In the genomic region with DNA sequence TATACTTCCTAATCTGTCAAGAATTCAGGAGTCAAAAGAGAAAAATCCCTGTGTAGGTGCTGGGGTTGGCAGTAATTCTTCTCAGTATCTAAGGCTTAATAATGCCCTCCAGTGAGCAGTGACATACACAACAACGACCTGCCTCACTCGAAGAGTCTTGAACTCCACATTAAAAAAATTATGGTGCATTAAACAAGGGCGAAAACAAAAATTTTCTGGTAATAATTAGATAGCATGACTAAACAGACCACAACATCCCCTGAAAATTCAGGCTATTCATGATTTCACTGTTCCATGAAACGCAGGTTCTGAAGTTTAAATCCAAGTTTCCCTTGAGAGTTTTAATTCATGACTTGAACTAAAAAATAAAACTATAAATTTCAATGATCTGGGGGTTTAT, we compare ENCODE assay signal across 16 cellular contexts. TPM values are rescaled to one million over a fixed set of nuclear protein-coding genes. Genes with fewer than 3 reads are reported as not detected.
DNase-seq lines count a peak whose midpoint lies in the region; ATAC-seq and TF ChIP-seq lines count a peak whose summit lies in the region.
"Had no signal": no experiment of that assay in that cellular context is flagged by ENCODE, and none has a peak within 500 bp of the region (broad histone marks: within the 10 kb centered on the region; RNA-seq: fewer than 3 reads in every experiment).

No MANE protein-coding gene starts in this region.

- peak overlapping the region in 2 of 3 donors; percentile 60 to 74 for H3K27ac Mint-ChIP-seq in CD4-positive, CD25-positive, alpha-beta regulatory T cell
- H3K27ac Mint-ChIP-seq in GM23338, result peak overlapping the region; percentile 37; the same call in 1 of the 2 replicates
- peak overlapping the region; percentile 80 for H3K27ac Mint-ChIP-seq in chondrocyte (ENCODE audit: unreplicated experiment)
- no peak overlapping the region for H3K27ac Mint-ChIP-seq in endothelial cell (ENCODE audit: unreplicated experiment)
- peak overlapping the region in 1 of 2 donors; percentile 92 for H3K27ac Mint-ChIP-seq in effector memory CD8-positive, alpha-beta T cell

- H3K27me3 ChIP-seq in CD4-positive, CD25-positive, alpha-beta regulatory T cell (ENCODE audit: control insufficient read depth, insufficient read depth, low read length), result no peaks in the 10 kb centered on the region
- no peaks in the 10 kb centered on the region for H3K27me3 ChIP-seq in GM23338 (ENCODE audit: insufficient read depth)
- no peaks in the 10 kb centered on the region for H3K27me3 ChIP-seq in neutrophil
- H3K27me3 ChIP-seq: testis had no signal

- H3K4me2 ChIP-seq in GM23338, result no peak overlapping the region

- H3K36me3 Mint-ChIP-seq in CD4-positive, CD25-positive, alpha-beta regulatory T cell, result peaks cover 25% of the 10 kb centered on the region
- H3K36me3 Mint-ChIP-seq in GM23338 (ENCODE audit: low read depth) (peaks cover 62% of the 10 kb centered on the region), chondrocyte (ENCODE audit: low read depth) (peaks cover 7% of the 10 kb centered on the region), endothelial cell (ENCODE audit: low read depth, unreplicated experiment) (peaks cover 20% of the 10 kb centered on the region)
- H3K36me3 Mint-ChIP-seq in effector memory CD8-positive, alpha-beta T cell (ENCODE audit: insufficient read depth), result peaks cover 48% of the 10 kb centered on the region

- peak overlapping the region in 2 of 4 donors; percentile 62 to 99 for H3K4me3 Mint-ChIP-seq in CD4-positive, CD25-positive, alpha-beta regulatory T cell
- no peak overlapping the region for H3K4me3 Mint-ChIP-seq in GM23338
- H3K4me3 Mint-ChIP-seq in chondrocyte (ENCODE audit: unreplicated experiment), result no peak overlapping the region
- H3K4me3 Mint-ChIP-seq in endothelial cell (ENCODE audit: unreplicated experiment), result no peak overlapping the region
- H3K4me3 Mint-ChIP-seq in effector memory CD8-positive, alpha-beta T cell, result peak overlapping the region in 1 of 2 donors; percentile 88

- TF ChIP-seq CTCF in GM23338 (conservative IDR thresholded peaks at IDR 0.05; ENCODE audit: low read depth in 2 of 2), result no peak
- TF ChIP-seq CTCF in chondrocyte (IDR thresholded peaks at IDR 0.05), result no peak
- TF ChIP-seq CTCF in neutrophil (IDR thresholded peaks at IDR 0.05), result no peak
- TF ChIP-seq CTCF in endothelial cell (IDR thresholded peaks at IDR 0.05; ENCODE audit: unreplicated experiment), result no peak

- peaks cover 40 to 70% (median 54%) of the 10 kb centered on the region in 4 donors for H3K4me1 Mint-ChIP-seq in CD4-positive, CD25-positive, alpha-beta regulatory T cell
- H3K4me1 Mint-ChIP-seq in GM23338 (peaks cover 37% of the 10 kb centered on the region), chondrocyte (ENCODE audit: low read depth) (peaks cover 48% of the 10 kb centered on the region), endothelial cell (ENCODE audit: unreplicated experiment) (peaks cover 31% of the 10 kb centered on the region)
- H3K4me1 Mint-ChIP-seq in effector memory CD8-positive, alpha-beta T cell (ENCODE audit: low read depth in 2 of 2), result peaks cover 42 to 71% of the 10 kb centered on the region in 2 donors

- peaks cover 67% of the 10 kb centered on the region for H3K4me1 ChIP-seq in CD4-positive, CD25-positive, alpha-beta regulatory T cell (ENCODE audit: control insufficient read depth, insufficient read depth, low read length, poor library complexity, severe bottlenecking)
- H3K4me1 ChIP-seq in GM23338 (ENCODE audit: insufficient read depth) (peaks cover 34% of the 10 kb centered on the region), neutrophil (ENCODE audit: control insufficient read depth in 1 of 2, insufficient read depth in 1 of 2, low read depth in 1 of 2, low read length in 1 of 2) (peaks cover 40 to 43% of the 10 kb centered on the region in 2 experiments)

- no peaks in the 10 kb centered on the region for H3K9me3 Mint-ChIP-seq in CD4-positive, CD25-positive, alpha-beta regulatory T cell
- no peaks in the 10 kb centered on the region for H3K9me3 Mint-ChIP-seq in GM23338
- no peaks in the 10 kb centered on the region for H3K9me3 Mint-ChIP-seq in chondrocyte (ENCODE audit: low read depth)
- no peaks in the 10 kb centered on the region for H3K9me3 Mint-ChIP-seq in endothelial cell (ENCODE audit: unreplicated experiment)
- H3K9me3 Mint-ChIP-seq in effector memory CD8-positive, alpha-beta T cell, result no peaks in the 10 kb centered on the region

- H3K36me3 ChIP-seq in CD4-positive, CD25-positive, alpha-beta regulatory T cell (ENCODE audit: control insufficient read depth, insufficient read depth, low read length), result peaks cover 10% of the 10 kb centered on the region
- H3K36me3 ChIP-seq in GM23338 (ENCODE audit: insufficient read depth), result peaks cover 6% of the 10 kb centered on the region; the same call in 1 of the 2 replicates
- H3K36me3 ChIP-seq in neutrophil, result peaks cover 4% of the 10 kb centered on the region

- H3K27me3 Mint-ChIP-seq in CD4-positive, CD25-positive, alpha-beta regulatory T cell, result no peaks in the 10 kb centered on the region
- H3K27me3 Mint-ChIP-seq in GM23338 (ENCODE audit: insufficient read depth, low read depth, poor library complexity), result peaks cover 7% of the 10 kb centered on the region
- H3K27me3 Mint-ChIP-seq in chondrocyte (ENCODE audit: low read depth), result no peaks in the 10 kb centered on the region
- peaks cover 5% of the 10 kb centered on the region for H3K27me3 Mint-ChIP-seq in endothelial cell (ENCODE audit: unreplicated experiment)
- no peaks in the 10 kb centered on the region for H3K27me3 Mint-ChIP-seq in effector memory CD8-positive, alpha-beta T cell

- H3F3A ChIP-seq in GM23338 (replicated peaks; ENCODE audit: low read depth), result 0 out of 2 replicates have a peak, but pooled peaks cover 4% of the 10 kb centered on the region

- no peak overlapping the region for H2AFZ ChIP-seq in GM23338

- no peaks in the 10 kb centered on the region for H3K9me2 ChIP-seq in GM23338 (ENCODE audit: insufficient read depth)

- H3K79me2 ChIP-seq in GM23338 (replicated peaks; ENCODE audit: insufficient read depth), result peaks cover 98% of the 10 kb centered on the region

- H4K20me1 ChIP-seq in GM23338 (replicated peaks; ENCODE audit: insufficient read depth), result peaks cover 49% of the 10 kb centered on the region

- ATAC-seq in CD4-positive, CD25-positive, alpha-beta regulatory T cell (ENCODE audit: low read depth in 2 of 2), result no peak
- no peak for ATAC-seq in GM23338
- ATAC-seq in HG03045 (IDR thresholded peaks at IDR 0.05; ENCODE audit: unreplicated experiment), result no peak
- no peak for ATAC-seq in HG02588 (IDR thresholded peaks at IDR 0.05; ENCODE audit: unreplicated experiment)
- no peak for ATAC-seq in effector memory CD8-positive, alpha-beta T cell (replicated peaks)
- ATAC-seq: sciatic nerve had no signal

- H3K4me3 ChIP-seq in CD4-positive, CD25-positive, alpha-beta regulatory T cell (ENCODE audit: low read depth, low read length), result peak overlapping the region; percentile 61
- H3K4me3 ChIP-seq in GM23338, result no peak overlapping the region
- H3K4me3 ChIP-seq in neutrophil (ENCODE audit: low read depth in 1 of 2, low read length in 1 of 2), result no peak overlapping the region
- H3K4me3 ChIP-seq: testis had no signal

- H3K27ac ChIP-seq in CD4-positive, CD25-positive, alpha-beta regulatory T cell (ENCODE audit: insufficient read depth, low read length, poor library complexity, severe bottlenecking), result peak overlapping the region; percentile 47
- H3K27ac ChIP-seq in GM23338 (ENCODE audit: low read depth), result 0 out of 2 replicates have a peak overlapping the region, but pooled peaks have one; percentile 10
- H3K27ac ChIP-seq in neutrophil, result peak overlapping the region; percentile 27

- no peaks in the 10 kb centered on the region for H3K9me3 ChIP-seq in CD4-positive, CD25-positive, alpha-beta regulatory T cell (ENCODE audit: control insufficient read depth in 2 of 2, low read length in 2 of 2)
- H3K9me3 ChIP-seq in neutrophil, result no peaks in the 10 kb centered on the region
- H3K9me3 ChIP-seq: testis had no signal

- no peak for DNase-seq in CD4-positive, CD25-positive, alpha-beta regulatory T cell
- DNase-seq in GM23338 (ENCODE audit: low spot score) (no peak), chondrocyte (ENCODE audit: low spot score) (no peak), endothelial cell (ENCODE audit: low spot score) (no peak)
- DNase-seq in effector memory CD8-positive, alpha-beta T cell, result no peak
- DNase-seq: activated CD4-positive, alpha-beta T cell treated with anti-CD3 and anti-CD28 coated beads, Interleukin-2, amount 50 U/mL, for 1 hour; activated gamma-delta T cell; central memory CD4-positive, alpha-beta T cell; KBM-7; NCI-H1694 treated with DMSO at 0.1 percent for 48 hours; NK-92 treated with Interleukin-12 subunit alpha and Interleukin-12 subunit beta, amount 100 ng/mL, for 24 hours; testis had no signal

RNA-seq across cellular contexts. Expression of a gene that starts 5.1 kb away (rescaled TPM):
- 108 TPM for total RNA-seq in CD4-positive, CD25-positive, alpha-beta regulatory T cell
- polyA plus RNA-seq in CD4-positive, CD25-positive, alpha-beta regulatory T cell, result 10 to 100 TPM; 87.2 to 95.0 (median 92.6) TPM
- 54.4 and 58.4 TPM in 2 replicates for total RNA-seq in GM23338 (2014; rRNA removed; shearing (Covaris generic))
- polyA plus RNA-seq in GM23338 (2016; fragmentation: Nextera tagmentation; extraction: Ambion mirVana), result 98.3 and 98.8 TPM in 2 replicates
- 49.1 to 65.2 TPM (median 50.1 TPM) in 3 replicates for total RNA-seq in chondrocyte
- 68.6 TPM for total RNA-seq in endothelial cell (ENCODE audit: unreplicated experiment)

RNA-seq across cellular contexts. Expression of a gene that starts 52.9 kb away (rescaled TPM):
- total RNA-seq in CD4-positive, CD25-positive, alpha-beta regulatory T cell, result not detected
- under 1 TPM in 1 of 4 donors, not detected in 3; 0.27 TPM for polyA plus RNA-seq in CD4-positive, CD25-positive, alpha-beta regulatory T cell
- total RNA-seq in GM23338 (2014; rRNA removed; shearing (Covaris generic)), result 8.7 TPM in 2 replicates
- 4.9 and 5.3 TPM in 2 replicates for polyA plus RNA-seq in GM23338 (2016; fragmentation: Nextera tagmentation; extraction: Ambion mirVana)
- total RNA-seq in chondrocyte (11.7 to 15.4 TPM (median 13.8 TPM) in 3 replicates), endothelial cell (ENCODE audit: unreplicated experiment) (0.95 TPM)

RNA-seq across cellular contexts. Expression of a gene that starts 54.2 kb away (rescaled TPM):
- 11.6 TPM for total RNA-seq in CD4-positive, CD25-positive, alpha-beta regulatory T cell
- 10 to 100 TPM; 10.1 to 16.3 (median 13.2) TPM for polyA plus RNA-seq in CD4-positive, CD25-positive, alpha-beta regulatory T cell
- 14.3 and 25.7 TPM in 2 replicates for total RNA-seq in GM23338 (2014; rRNA removed; shearing (Covaris generic))
- 29.4 and 32.3 TPM in 2 replicates for polyA plus RNA-seq in GM23338 (2016; fragmentation: Nextera tagmentation; extraction: Ambion mirVana)
- total RNA-seq in chondrocyte, result 15.2 to 24.5 TPM (median 15.6 TPM) in 3 replicates
- total RNA-seq in endothelial cell (ENCODE audit: unreplicated experiment), result 20.2 TPM

RNA-seq across cellular contexts. Expression of a gene that starts 59.8 kb away (rescaled TPM):
- not detected for total RNA-seq in CD4-positive, CD25-positive, alpha-beta regulatory T cell
- not detected for polyA plus RNA-seq in CD4-positive, CD25-positive, alpha-beta regulatory T cell
- 69.6 and 105 TPM in 2 replicates for total RNA-seq in GM23338 (2014; rRNA removed; shearing (Covaris generic))
- 7.9 and 8.0 TPM in 2 replicates for polyA plus RNA-seq in GM23338 (2016; fragmentation: Nextera tagmentation; extraction: Ambion mirVana)
- total RNA-seq in chondrocyte (12.6 to 20.7 TPM (median 14.8 TPM) in 3 replicates), endothelial cell (ENCODE audit: unreplicated experiment) (19.0 TPM)
